17 cellular contexts compared by ENCODE assay signal in the genomic region with DNA sequence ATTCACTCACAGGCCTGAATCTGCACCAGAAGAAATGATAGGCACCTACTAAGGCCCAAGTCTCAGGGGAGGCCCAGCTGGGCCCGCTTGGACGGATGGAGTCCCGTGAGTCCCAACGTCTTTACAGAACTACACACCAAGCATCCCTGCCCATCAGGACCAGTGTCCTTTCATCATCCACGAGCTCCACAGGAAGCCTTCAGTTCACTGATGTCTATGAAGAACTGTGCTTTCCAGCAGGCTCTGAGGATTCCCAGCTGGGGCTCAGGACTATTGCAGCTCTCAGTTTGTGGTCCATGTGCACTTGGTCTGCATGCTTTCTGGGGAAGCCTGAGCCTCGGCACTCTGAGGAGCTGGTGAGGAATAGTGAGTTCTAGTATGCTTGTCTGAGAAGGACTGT.
"Had no signal": no experiment of that assay in that cellular context is flagged by ENCODE, and none has a peak within 500 bp of the region (broad histone marks: within the 10 kb centered on the region; RNA-seq: fewer than 3 reads in every experiment).

No MANE protein-coding gene starts in this region.

- DNase-seq: cortex of kidney; dorsolateral prefrontal cortex; effector memory CD4-positive, alpha-beta T cell; foreskin fibroblast; glutamatergic neuron; islet precursor cell; mammary epithelial cell; naive B cell; nephron progenitor cell; posterior cingulate gyrus; stimulated activated CD4-positive, alpha-beta T cell treated with anti-CD3 and anti-CD28 coated beads, Interleukin-2, amount 100 ng/mL, for 24 hours; stimulated activated CD4-positive, alpha-beta T cell treated with anti-CD3 and anti-CD28 coated beads, Interleukin-4, amount 100 ng/mL, for 4 hours; stimulated activated naive B cell treated with anti-CD40 and anti-IgM and Interleukin-4, amounts not matched to agents 10 μg/mL and 1 μg/mL and 100 μg/mL, for 72 hours; stimulated activated naive CD8-positive, alpha-beta T cell treated with anti-CD3 and anti-CD28 coated beads, Interleukin-15, amount 100 ng/mL, for 72 hours had no signal

- H3K27me3 ChIP-seq: dorsolateral prefrontal cortex, gastroesophageal sphincter, neutrophil had no signal

- H3K27ac ChIP-seq: neutrophil had no signal

- H3K4me3 ChIP-seq: gastroesophageal sphincter, skin epidermis had no signal

- H3K9me3 ChIP-seq: gastroesophageal sphincter, neutrophil had no signal

- H3K36me3 ChIP-seq: gastroesophageal sphincter, neutrophil had no signal
